9 cellular contexts compared by ENCODE assay signal in the genomic region with DNA sequence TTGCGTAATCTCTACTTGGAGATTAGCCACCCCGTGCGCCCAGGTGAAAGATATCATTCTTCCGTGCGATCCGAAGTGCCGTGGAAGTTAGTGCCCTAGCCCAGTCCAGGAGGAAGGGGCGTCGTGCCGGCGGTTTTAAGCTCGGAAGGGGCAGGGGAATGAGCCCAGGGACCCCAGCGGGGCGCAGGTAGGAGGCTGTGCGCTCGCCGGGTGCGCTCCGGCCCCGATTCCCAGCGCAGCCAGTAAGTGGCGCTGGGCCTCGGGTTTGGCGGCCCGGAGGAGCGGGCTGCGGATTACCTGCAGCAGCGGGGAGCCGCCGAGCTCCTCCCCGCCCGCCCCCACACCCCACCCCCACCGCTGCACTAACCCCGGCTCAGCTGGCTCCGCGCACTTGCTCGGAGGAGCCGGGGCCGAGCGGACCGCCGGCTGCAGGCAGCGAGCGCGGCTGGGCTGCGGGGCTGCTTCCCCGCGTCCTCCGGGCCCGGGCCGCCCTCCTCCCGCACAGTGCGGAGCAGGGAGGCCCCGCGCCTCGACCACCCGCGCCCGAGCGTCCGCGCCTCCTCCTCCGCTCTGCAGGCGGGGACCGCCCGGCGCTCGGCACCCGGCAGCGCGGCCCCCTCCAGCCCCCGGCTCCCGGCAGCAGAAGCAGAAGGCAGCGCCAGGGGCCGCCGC. TPM values are rescaled to one million over a fixed set of nuclear protein-coding genes. Genes with fewer than 3 reads are reported as not detected.
DNase-seq lines count a peak whose midpoint lies in the region; ATAC-seq and TF ChIP-seq lines count a peak whose summit lies in the region.
"Had no signal": no experiment of that assay in that cellular context is flagged by ENCODE, and none has a peak within 500 bp of the region (broad histone marks: within the 10 kb centered on the region; RNA-seq: fewer than 3 reads in every experiment).

Gene RYR2, plus strand, starts transcription at position 390 of the 672 bp plus-strand sequence. CDS start 338 bp downstream, outside the sequence.

- no peak for TF ChIP-seq POLR2A in testis (IDR thresholded peaks at IDR 0.05)

- H3K4me1 Mint-ChIP-seq in activated CD4-positive, alpha-beta T cell treated with anti-CD3 and anti-CD28 coated beads, Interleukin-2, amount 10 ng/mL, durations not matched to agents 24 days and 14 days: peaks cover 9% of the 10 kb centered on the region
- no peaks in the 10 kb centered on the region for H3K4me1 Mint-ChIP-seq in HFFc6 (ENCODE audit: low read depth)

- H3K27ac Mint-ChIP-seq in activated CD4-positive, alpha-beta T cell treated with anti-CD3 and anti-CD28 coated beads, Interleukin-2, amount 10 ng/mL, durations not matched to agents 24 days and 14 days: no peak within 1 kb of the TSS
- H3K27ac Mint-ChIP-seq in HFFc6: no peak within 1 kb of the TSS

- peak within 1 kb of the TSS; percentile 45 for H3K4me3 Mint-ChIP-seq in activated CD4-positive, alpha-beta T cell treated with anti-CD3 and anti-CD28 coated beads, Interleukin-2, amount 10 ng/mL, durations not matched to agents 24 days and 14 days
- no peak within 1 kb of the TSS for H3K4me3 Mint-ChIP-seq in HFFc6

- intact Hi-C loops in activated CD4-positive, alpha-beta T cell treated with anti-CD3 and anti-CD28 coated beads, Interleukin-2, amount 10 ng/mL, durations not matched to agents 24 days and 14 days (cut with micrococcal nuclease): no loop called here
- intact Hi-C loops in testis (cut with DNase I; ENCODE audit: low total_unique reads): no loop called here

- ATAC-seq in GM18511 (IDR thresholded peaks at IDR 0.05; ENCODE audit: unreplicated experiment): no peak

- H3K9me3 Mint-ChIP-seq in activated CD4-positive, alpha-beta T cell treated with anti-CD3 and anti-CD28 coated beads, Interleukin-2, amount 10 ng/mL, durations not matched to agents 24 days and 14 days: no peaks in the 10 kb centered on the region
- peaks cover 24% of the 10 kb centered on the region for H3K9me3 Mint-ChIP-seq in HFFc6

- no peaks in the 10 kb centered on the region for H3K4me1 ChIP-seq in testis
- H3K4me1 ChIP-seq: BLaER1 treated with 17β-estradiol and CSF1 and Interleukin-3, amounts not matched to agents 10 nM and 100 nM had no signal

- no peak within 1 kb of the TSS for H3K27ac ChIP-seq in brain microvascular endothelial cell
- no peak within 1 kb of the TSS for H3K27ac ChIP-seq in testis
- H3K27ac ChIP-seq: BLaER1 treated with 17β-estradiol and CSF1 and Interleukin-3, amounts not matched to agents 10 nM and 100 nM had no signal

- H3K4me3 ChIP-seq in brain microvascular endothelial cell (ENCODE audit: low read depth, low read length) (no peak within 1 kb of the TSS), testis (peak within 1 kb of the TSS; percentile 44)
- H3K4me3 ChIP-seq: BLaER1 treated with 17β-estradiol and CSF1 and Interleukin-3, amounts not matched to agents 10 nM and 100 nM had no signal

- no peaks in the 10 kb centered on the region for H3K36me3 ChIP-seq in brain microvascular endothelial cell (replicated peaks)
- H3K36me3 ChIP-seq in testis (ENCODE audit: low read depth, missing control alignments): no peaks in the 10 kb centered on the region
- H3K36me3 ChIP-seq: BLaER1 treated with 17β-estradiol and CSF1 and Interleukin-3, amounts not matched to agents 10 nM and 100 nM had no signal

- peaks cover 46% of the 10 kb centered on the region for H3K27me3 Mint-ChIP-seq in activated CD4-positive, alpha-beta T cell treated with anti-CD3 and anti-CD28 coated beads, Interleukin-2, amount 10 ng/mL, durations not matched to agents 24 days and 14 days
- no peaks in the 10 kb centered on the region; the same call in 1 of the 2 replicates for H3K27me3 Mint-ChIP-seq in HFFc6 (ENCODE audit: insufficient read depth)

- H3K27me3 ChIP-seq in brain microvascular endothelial cell (replicated peaks) (peaks cover 35% of the 10 kb centered on the region), testis (no peaks in the 10 kb centered on the region)
- H3K27me3 ChIP-seq: BLaER1 treated with 17β-estradiol and CSF1 and Interleukin-3, amounts not matched to agents 10 nM and 100 nM had no signal

- in situ Hi-C loops in brain microvascular endothelial cell (cut with HindIII; ENCODE audit: low pct_ligation_motif_present, low sequenced_read_pairs): no loop called here

- no peak for DNase-seq in activated CD4-positive, alpha-beta T cell treated with anti-CD3 and anti-CD28 coated beads, Interleukin-2, amount 10 ng/mL, durations not matched to agents 24 days and 14 days
- DNase-seq in activated CD4-positive, alpha-beta T cell treated with anti-CD3 and anti-CD28 coated beads for 1 hour: no peak
- DNase-seq in brain microvascular endothelial cell (no peak), left kidney (ENCODE audit: low read depth, low spot score) (peak; percentile 82), testis (peak; percentile 64), HFFc6 (no peak), NCI-H187 (lab: John Stamatoyannopoulos, UW) (no peak)

- H3K36me3 Mint-ChIP-seq in activated CD4-positive, alpha-beta T cell treated with anti-CD3 and anti-CD28 coated beads, Interleukin-2, amount 10 ng/mL, durations not matched to agents 24 days and 14 days (ENCODE audit: low read depth): no peaks in the 10 kb centered on the region
- peaks cover 7% of the 10 kb centered on the region for H3K36me3 Mint-ChIP-seq in HFFc6 (ENCODE audit: low read depth)

- H3K9me3 ChIP-seq in testis: no peaks in the 10 kb centered on the region

- TF ChIP-seq CTCF in brain microvascular endothelial cell (IDR thresholded peaks at IDR 0.05; ENCODE audit: low read depth, low read length, missing control alignments): peak; percentile 37
- TF ChIP-seq CTCF in testis (IDR thresholded peaks at IDR 0.05): peak in 2 of 3 experiments; percentile 39 to 56
- no peak for TF ChIP-seq CTCF in HFFc6 (IDR thresholded peaks at IDR 0.05)

- 3 to 10% methylated on average over 7 to 70 of the region's 76 CpGs for WGBS in testis, 2 donors

RNA-seq across cellular contexts. Expression of gene RYR2, which starts in this region (rescaled TPM):
- 0.02 TPM in 1 of 2 replicates, not detected in the other for total RNA-seq in activated CD4-positive, alpha-beta T cell treated with anti-CD3 and anti-CD28 coated beads, Interleukin-2, amount 10 ng/mL, durations not matched to agents 24 days and 14 days
- total RNA-seq in testis: 1 to 10 TPM; 9.1 to 9.5 TPM
- polyA plus RNA-seq in testis (ENCODE audit: insufficient read depth, low read depth, low replicate concordance): 5.4 TPM
- total RNA-seq in HFFc6 (2021; fragmentation: NEBNext Ultra II Directional; extraction: Animal tissue kit (Norgen Biotek cat#: 25700)): under 1 TPM in 2 of 6 experiments, not detected in 4; 0.05 to 0.17 TPM

Comparison
In these comparisons a context has a peak if more than half of its experiments do, and no peak if none do; other contexts are left out.
1. DNase-seq: peak in left kidney (single experiment) and testis (single experiment); none in activated CD4-positive, alpha-beta T cell treated with anti-CD3 and anti-CD28 coated beads, Interleukin-2, amount 10 ng/mL, durations not matched to agents 24 days and 14 days (single experiment), activated CD4-positive, alpha-beta T cell treated with anti-CD3 and anti-CD28 coated beads for 1 hour (single experiment), brain microvascular endothelial cell (single experiment), HFFc6 (single experiment) and NCI-H187 (0 of 2).